ENCODE assay signal across 5 cellular contexts in genomic region chrX:77753942-77754341, GRCh38. TPM values are rescaled to one million over a fixed set of nuclear protein-coding genes. Genes with fewer than 3 reads are reported as not detected.
DNase-seq lines count a peak whose midpoint lies in the region; ATAC-seq, FAIRE-seq and TF ChIP-seq lines count a peak whose summit lies in the region.
"Not testable (repeated sequence)": the region's sequence is repeated elsewhere in the genome, so short reads cannot be mapped to it uniquely, and the experiment has no call there.

No MANE protein-coding gene starts in this region.

- intact Hi-C loops in CD4-positive, alpha-beta T cell (cut with DNase I, micrococcal nuclease); HepG2 (cut with micrococcal nuclease; ENCODE audit: unreplicated experiment): not testable (repeated sequence)

- H3K4me3 ChIP-seq in CD4-positive, CD25-positive, alpha-beta regulatory T cell (ENCODE audit: low read depth, low read length); HepG2 (replicated peaks in 1 of 3; ENCODE audit: insufficient read depth in 1 of 3, low read depth in 2 of 3, low read length in 3 of 3); liver (ENCODE audit: low read depth in 1 of 3, low read length in 3 of 3): not testable (repeated sequence)

- BruUV-seq in HepG2 (replicated peaks; lab: Mats Ljungman, UMichigan), result not testable (repeated sequence)

- ATAC-seq in CD4-positive, CD25-positive, alpha-beta regulatory T cell (ENCODE audit: low read depth in 2 of 2); CD4-positive, alpha-beta T cell (ENCODE audit: poor library complexity); activated T-cell treated with anti-CD3 and anti-CD28 coated beads, Interleukin-2, amount 50 U/mL, for 72 hours (replicated peaks in 1 of 2); HepG2: not testable (repeated sequence)

- H3K4me3 Mint-ChIP-seq in CD4-positive, CD25-positive, alpha-beta regulatory T cell; CD4-positive, alpha-beta T cell; activated T-cell treated with anti-CD3 and anti-CD28 coated beads, Interleukin-2, amount 50 U/mL, for 72 hours: not testable (repeated sequence)

- peak overlapping the region in 2 of 3 donors; percentile 16 to 48 for H3K27ac Mint-ChIP-seq in CD4-positive, CD25-positive, alpha-beta regulatory T cell
- H3K27ac Mint-ChIP-seq in CD4-positive, alpha-beta T cell, result peak overlapping the region; percentile 30
- H3K27ac Mint-ChIP-seq in activated T-cell treated with anti-CD3 and anti-CD28 coated beads, Interleukin-2, amount 50 U/mL, for 72 hours, result peak overlapping the region; percentile 28

- not testable (repeated sequence) for H3K27me3 Mint-ChIP-seq in CD4-positive, CD25-positive, alpha-beta regulatory T cell; CD4-positive, alpha-beta T cell; activated T-cell treated with anti-CD3 and anti-CD28 coated beads, Interleukin-2, amount 50 U/mL, for 72 hours (ENCODE audit: low read depth)

- not testable (repeated sequence) for H4K20me1 ChIP-seq in HepG2 (ENCODE audit: insufficient read depth, low read length)

- not testable (repeated sequence) for TF ChIP-seq EP300 in HepG2 (IDR thresholded peaks at IDR 0.05; ENCODE audit: low read depth in 2 of 2, low read length in 2 of 2); HepG2 (CRISPR knock-in tag; IDR thresholded peaks at IDR 0.05; ENCODE audit: borderline replicate concordance)

- H3K4me2 ChIP-seq in HepG2 (ENCODE audit: low read depth, low read length), result not testable (repeated sequence)

- CTCF ChIA-PET in CD4-positive, alpha-beta T cell (lab: Charles Lee), result interaction anchor here (1.5 kb wide), 1 partner anchor 10 kb away, joined by 3 read pairs; no protein-coding TSS in a partner anchor
- CTCF ChIA-PET in HepG2 (lab: Yijun Ruan, JAX; ENCODE audit: low intra/inter-chr PET ratio, low total read pairs), result not testable (repeated sequence)

- TF ChIP-seq RAD21 in HepG2 (CRISPR knock-in tag; IDR thresholded peaks at IDR 0.05); liver (IDR thresholded peaks at IDR 0.05): not testable (repeated sequence)

- 91% methylated on average over 1 of the region's 1 CpG for WGBS in HepG2 (ENCODE audit: low lambda C conversion rate)
- WGBS in liver, result 32% methylated on average over 1 of the region's 1 CpG

- H3K4me1 ChIP-seq in CD4-positive, CD25-positive, alpha-beta regulatory T cell (ENCODE audit: control insufficient read depth, insufficient read depth, low read length, poor library complexity, severe bottlenecking); HepG2 (ENCODE audit: insufficient read depth, low read length); liver (ENCODE audit: control insufficient read depth in 4 of 4, insufficient read depth in 4 of 4, low read length in 3 of 4): not testable (repeated sequence)

- not testable (repeated sequence) for H3K36me3 Mint-ChIP-seq in CD4-positive, CD25-positive, alpha-beta regulatory T cell; CD4-positive, alpha-beta T cell (ENCODE audit: low read depth); activated T-cell treated with anti-CD3 and anti-CD28 coated beads, Interleukin-2, amount 50 U/mL, for 72 hours (ENCODE audit: insufficient read depth in 2 of 2)

- in situ Hi-C loops in HepG2 (cut with HindIII; ENCODE audit: extremely low pct_ligation_motif_present, low pct_unique_long_range_greater_than_20kb), result not testable (repeated sequence)

- not testable (repeated sequence) for TF ChIP-seq CTCF in CD4-positive, alpha-beta T cell (IDR thresholded peaks at IDR 0.05); HepG2 (CRISPR knock-in tag; IDR thresholded peaks at IDR 0.05); liver (IDR thresholded peaks at IDR 0.05; ENCODE audit: low read depth, low read length, missing input control)

- TF ChIP-seq POLR2A in HepG2 (IDR thresholded peaks at IDR 0.05; ENCODE audit: insufficient read depth in 1 of 2, low read depth in 2 of 2, low read length in 2 of 2), result not testable (repeated sequence)

- peaks cover 0 to 24% (median 6%) of the 10 kb centered on the region in 4 donors for H3K4me1 Mint-ChIP-seq in CD4-positive, CD25-positive, alpha-beta regulatory T cell
- peaks cover 20% of the 10 kb centered on the region for H3K4me1 Mint-ChIP-seq in CD4-positive, alpha-beta T cell (ENCODE audit: low read depth)
- H3K4me1 Mint-ChIP-seq in activated T-cell treated with anti-CD3 and anti-CD28 coated beads, Interleukin-2, amount 50 U/mL, for 72 hours (ENCODE audit: low read depth), result not testable (repeated sequence)

- not testable (repeated sequence) for H3K9me3 Mint-ChIP-seq in CD4-positive, CD25-positive, alpha-beta regulatory T cell; CD4-positive, alpha-beta T cell
- H3K9me3 Mint-ChIP-seq in activated T-cell treated with anti-CD3 and anti-CD28 coated beads, Interleukin-2, amount 50 U/mL, for 72 hours, result peaks cover 7 to 12% of the 10 kb centered on the region in 2 donors

- not testable (repeated sequence) for H3K27ac ChIP-seq in CD4-positive, CD25-positive, alpha-beta regulatory T cell (ENCODE audit: insufficient read depth, low read length, poor library complexity, severe bottlenecking); CD4-positive, alpha-beta T cell (ENCODE audit: low read depth, low read length); HepG2 (ENCODE audit: extremely low read length, insufficient read depth, low read length); liver (ENCODE audit: low read depth in 1 of 2, low read length in 2 of 2)

- H3K9ac ChIP-seq in HepG2 (ENCODE audit: insufficient read depth, low read depth, low read length); liver (ENCODE audit: low read depth in 1 of 2, low read length in 2 of 2): not testable (repeated sequence)

- DNase-seq in CD4-positive, CD25-positive, alpha-beta regulatory T cell; CD4-positive, alpha-beta T cell; activated T-cell treated with anti-CD3 and anti-CD28 coated beads, Interleukin-2, amount 50 U/mL, for 72 hours; HepG2 (ENCODE audit: low spot score): not testable (repeated sequence)

- FAIRE-seq in HepG2 (lab: Jason Lieb, UNC), result not testable (repeated sequence)

- H3K79me2 ChIP-seq in HepG2 (ENCODE audit: insufficient read depth, low read length), result peaks cover 16% of the 10 kb centered on the region

- H3K9me3 ChIP-seq in CD4-positive, CD25-positive, alpha-beta regulatory T cell (ENCODE audit: control insufficient read depth in 2 of 2, low read length in 2 of 2); CD4-positive, alpha-beta T cell (ENCODE audit: control insufficient read depth, low read length); HepG2 (ENCODE audit: low read length); liver (ENCODE audit: control insufficient read depth in 4 of 4, low read length in 3 of 4): not testable (repeated sequence)

- H3K36me3 ChIP-seq in CD4-positive, CD25-positive, alpha-beta regulatory T cell (ENCODE audit: control insufficient read depth, insufficient read depth, low read length); HepG2 (replicated peaks in 1 of 2; ENCODE audit: control insufficient read depth in 1 of 2, insufficient read depth in 2 of 2, low read length in 2 of 2); liver (ENCODE audit: control insufficient read depth in 4 of 4, insufficient read depth in 3 of 4, low read depth in 1 of 4, low read length in 3 of 4): not testable (repeated sequence)

- POLR2A ChIA-PET in CD4-positive, alpha-beta T cell (lab: Charles Lee); HepG2 (lab: Yijun Ruan, JAX): not testable (repeated sequence)

- not testable (repeated sequence) for H2AFZ ChIP-seq in HepG2 (ENCODE audit: low read length)

- not testable (repeated sequence) for H3K27me3 ChIP-seq in CD4-positive, CD25-positive, alpha-beta regulatory T cell (ENCODE audit: control insufficient read depth, insufficient read depth, low read length); CD4-positive, alpha-beta T cell (ENCODE audit: control insufficient read depth, insufficient read depth, low read length); HepG2 (ENCODE audit: control insufficient read depth in 1 of 2, insufficient read depth in 2 of 2, low read length in 2 of 2); liver (ENCODE audit: control insufficient read depth in 4 of 4, insufficient read depth in 4 of 4, low read length in 3 of 4)

RNA-seq across cellular contexts. Expression of gene ATRX, which starts 32.1 kb away (rescaled TPM):
- 175 TPM for total RNA-seq in CD4-positive, CD25-positive, alpha-beta regulatory T cell
- 10 to 100 TPM; 35.2 to 48.6 (median 41.9) TPM for polyA plus RNA-seq in CD4-positive, CD25-positive, alpha-beta regulatory T cell
- 10 to 100 TPM; 72.7 to 79.5 TPM for total RNA-seq in CD4-positive, alpha-beta T cell
- 10 to 100 TPM; 74.5 to 77.0 TPM for total RNA-seq in activated T-cell treated with anti-CD3 and anti-CD28 coated beads, Interleukin-2, amount 50 U/mL, for 72 hours
- total RNA-seq in HepG2 (2016; rRNA removed; fragmentation: Illumina TruSeq; extraction: Trizol) (44.5 and 55.4 TPM in 2 replicates), liver (10 to 100 TPM; 34.6 to 38.5 TPM)
- total RNA-seq in HepG2 (2016; cell fraction: cytosol; rRNA removed; fragmentation: Illumina TruSeq; extraction: Trizol; ENCODE audit: low read depth), result 17.8 and 22.4 TPM in 2 replicates
- 42.1 and 53.4 TPM in 2 replicates for total RNA-seq in HepG2 (2016; cell fraction: insoluble cytoplasmic fraction; rRNA removed; fragmentation: Illumina TruSeq; extraction: Trizol)
- 11.1 and 13.3 TPM in 2 replicates for total RNA-seq in HepG2 (2016; cell fraction: membrane; rRNA removed; fragmentation: Illumina TruSeq; extraction: Trizol)
- total RNA-seq in HepG2 (2016; cell fraction: nucleus; rRNA removed; fragmentation: Illumina TruSeq; extraction: Trizol), result 121 and 130 TPM in 2 replicates
- polyA plus RNA-seq in HepG2 (2011; rRNA removed) (24.6 and 26.1 TPM in 2 replicates), liver (10 to 100 TPM in 1 of 2 donors, 1 to 10 TPM in 1; 4.6 to 29.4 TPM)
- 10.4 and 14.7 TPM in 2 replicates for polyA plus RNA-seq in HepG2 (2011; cell fraction: cytosol; rRNA removed)
- polyA plus RNA-seq in HepG2 (2011; cell fraction: nucleus; rRNA removed), result 45.5 and 54.8 TPM in 2 replicates
- polyA plus RNA-seq in HepG2 (2012), result 29.1 and 30.5 TPM in 2 replicates
- polyA plus RNA-seq in HepG2 (2016; cell fraction: cytosol; fragmentation: Illumina TruSeq; extraction: Trizol; ENCODE audit: low read depth), result 0.52 and 0.85 TPM in 2 replicates
- 20.3 and 23.4 TPM in 2 replicates for polyA plus RNA-seq in HepG2 (2016; cell fraction: insoluble cytoplasmic fraction; fragmentation: Illumina TruSeq; extraction: Trizol; ENCODE audit: low read depth)
- polyA plus RNA-seq in HepG2 (2016; cell fraction: membrane; fragmentation: Illumina TruSeq; extraction: Trizol; ENCODE audit: low read depth), result 1.1 and 1.3 TPM in 2 replicates
- polyA plus RNA-seq in HepG2 (2016; cell fraction: nucleus; fragmentation: Illumina TruSeq; extraction: Trizol; ENCODE audit: insufficient read depth, low read depth), result 46.4 and 57.8 TPM in 2 replicates
- 17.6 and 63.4 TPM in 2 replicates for polyA minus RNA-seq in HepG2 (2011; rRNA and poly(A)+ RNA removed; ENCODE audit: low replicate concordance)
- 32.2 and 34.7 TPM in 2 replicates for polyA minus RNA-seq in HepG2 (2011; cell fraction: cytosol; rRNA and poly(A)+ RNA removed)
- polyA minus RNA-seq in HepG2 (2011; cell fraction: nucleus; rRNA and poly(A)+ RNA removed), result 227 and 238 TPM in 2 replicates
